ENCODE assay signal across 17 cellular contexts in genomic region chr6:121934461-121934860, GRCh38.
A peak's percentile ranks its signal among the peaks of the same experiment; 100 is the strongest.
DNase-seq lines count a peak whose midpoint lies in the region; ATAC-seq and TF ChIP-seq lines count a peak whose summit lies in the region.
"Had no signal": no experiment of that assay in that cellular context is flagged by ENCODE, and none has a peak within 500 bp of the region (broad histone marks: within the 10 kb centered on the region; RNA-seq: fewer than 3 reads in every experiment).

No MANE protein-coding gene starts in this region.

- no TSS peak for BruUV-seq in HCT116 (replicated peaks; lab: Mats Ljungman, UMichigan)

- RAD21 ChIA-PET in HCT116 (lab: Charles Lee; ENCODE audit: low non-redundant PET in 1 of 2, low total read pairs in 2 of 2, uncharacterized antibody in 2 of 2, unreplicated experiment in 2 of 2) = no interaction called here

- in situ Hi-C loops in G401 (cut with HindIII; ENCODE audit: low sequenced_read_pairs) = no loop called here

- DNase-seq in G401 (ENCODE audit: low spot score) = peak; percentile 23
- DNase-seq in HCT116 (ENCODE audit: low read depth, low spot score) = no peak
- DNase-seq in cerebellar cortex (ENCODE audit: low spot score) = peak; percentile 52
- peak; percentile 36 for DNase-seq in retinal pigment epithelial cell (ENCODE audit: low read depth)
- DNase-seq in T-helper 2 cell = no peak
- DNase-seq: ACHN; Caco-2; CD4-positive, alpha-beta T cell; DMS153; DMS79; Kasumi-1; KG1 had no signal

- peak overlapping the region; percentile 90 for H2AFZ ChIP-seq in HCT116 (ENCODE audit: low read depth, low read length, poor library complexity, severe bottlenecking)

- intact Hi-C loops in HCT116 (cut with micrococcal nuclease) = no loop called here

- TF ChIP-seq RAD21 in HCT116 (IDR thresholded peaks at IDR 0.05; ENCODE audit: low read depth) = no peak

- H3K79me2 ChIP-seq in HCT116 (ENCODE audit: insufficient read depth, low read length) = no peaks in the 10 kb centered on the region

- CTCF ChIA-PET in HCT116 (lab: Charles Lee) = no interaction called here

- H3K27me3 ChIP-seq in HCT116 (ENCODE audit: insufficient read depth, low read length) = no peaks in the 10 kb centered on the region

- H3K27ac ChIP-seq in HCT116 (ENCODE audit: low read depth, low read length) = no peak overlapping the region
- H3K27ac ChIP-seq: C4-2B, HL-60 had no signal

- H3K9me2 ChIP-seq in HCT116 (ENCODE audit: insufficient read depth) = no peaks in the 10 kb centered on the region

- no peak overlapping the region for H3K9ac ChIP-seq in HCT116 (ENCODE audit: low read length)

- ATAC-seq in HCT116 (no peak), GM18858 (IDR thresholded peaks at IDR 0.05; ENCODE audit: unreplicated experiment) (no peak), HG03196 (IDR thresholded peaks at IDR 0.05; ENCODE audit: unreplicated experiment) (no peak)

- peaks cover 12 to 14% of the 10 kb centered on the region in 2 experiments for H3K4me1 ChIP-seq in HCT116 (ENCODE audit: control insufficient read depth in 1 of 2, insufficient read depth in 2 of 2, low read length in 2 of 2)
- H3K4me1 ChIP-seq: Caco-2 had no signal

- H3K9me3 ChIP-seq in HCT116 (ENCODE audit: control insufficient read depth in 1 of 2, insufficient read depth in 1 of 2, low read depth in 1 of 2, low read length in 2 of 2) = no peaks in the 10 kb centered on the region
- H3K9me3 ChIP-seq: Caco-2, HAP-1 had no signal

- POLR2A ChIA-PET in HCT116 (lab: Charles Lee) = no interaction called here

- H4K20me1 ChIP-seq in HCT116 (ENCODE audit: insufficient read depth) = no peaks in the 10 kb centered on the region

- no peaks in the 10 kb centered on the region for H3K36me3 ChIP-seq in HCT116 (ENCODE audit: control insufficient read depth in 1 of 2, insufficient read depth in 2 of 2, low read length in 2 of 2)
- H3K36me3 ChIP-seq: HAP-1 had no signal

- no peak overlapping the region for H3K4me3 ChIP-seq in HCT116 (replicated peaks in 1 of 2; ENCODE audit: low read depth in 1 of 2, low read length in 2 of 2)
- no peak overlapping the region for H3K4me3 ChIP-seq in retinal pigment epithelial cell (ENCODE audit: low read length)
- H3K4me3 ChIP-seq: HAP-1 had no signal

- TF ChIP-seq POLR2A in HCT116 (IDR thresholded peaks at IDR 0.05; ENCODE audit: borderline replicate concordance, extremely low read depth, insufficient read depth, insufficient read length) = no peak

- no peak overlapping the region for H3K4me2 ChIP-seq in HCT116 (ENCODE audit: low read length)

- TF ChIP-seq CTCF in HCT116 (IDR thresholded peaks at IDR 0.05 in 2 of 3, conservative IDR thresholded peaks at IDR 0.05 in 1 of 3; ENCODE audit: borderline replicate concordance in 1 of 3, insufficient read depth in 1 of 3, low read depth in 2 of 3, low read length in 2 of 3) (no peak), retinal pigment epithelial cell (conservative IDR thresholded peaks at IDR 0.05; ENCODE audit: low read depth, low read length) (no peak)

TF ChIP-seq in HCT116, 20 proteins besides CTCF, POLR2A, EP300 and RAD21:
- TF ChIP-seq SIN3A (IDR thresholded peaks at IDR 0.05; ENCODE audit: low read depth) (no peak), FOSL1 (IDR thresholded peaks at IDR 0.05; ENCODE audit: low read depth) (no peak), ELF1 (IDR thresholded peaks at IDR 0.05; ENCODE audit: borderline replicate concordance, low read depth) (no peak), MAX (IDR thresholded peaks at IDR 0.05) (no peak)
TF ChIP-seq in HCT116: peak in this region for 0.

Comparison
In these comparisons a context has a peak if more than half of its experiments do, and no peak if none do; other contexts are left out.
1. DNase-seq: peak in G401 (single experiment), cerebellar cortex (single experiment) and retinal pigment epithelial cell (single experiment); none in HCT116 (single experiment) and T-helper 2 cell (0 of 5).